ENCODE assay signal across 18 cellular contexts in genomic region chr11:81573367-81573766, GRCh38.
"Had no signal": no experiment of that assay in that cellular context is flagged by ENCODE, and none has a peak within 500 bp of the region (broad histone marks: within the 10 kb centered on the region; RNA-seq: fewer than 3 reads in every experiment).

No MANE protein-coding gene starts in this region.

- H3K9me3 ChIP-seq: MG63, SJSA1 had no signal

- H3K27me3 ChIP-seq: MG63, SJSA1 had no signal

- H3K36me3 ChIP-seq: MG63, SJSA1 had no signal

- H3K4me3 ChIP-seq: MG63, SJSA1, SK-N-MC had no signal

- H3K27ac ChIP-seq: HL-60, SJSA1, SK-N-MC had no signal

- H3K4me1 ChIP-seq: SJSA1 had no signal

- DNase-seq: KBM-7, MG63, NCI-H1092 treated with DMSO at 0.1 percent for 48 hours, NCI-H1436, NCI-H2081, NCI-H2107, NCI-H2171 treated with DMSO at 0.1 percent for 48 hours, NCI-H345, NCI-H446 treated with DMSO at 0.1 percent for 48 hours, NCI-H524 treated with DMSO at 0.1 percent for 48 hours, NCI-H774, Right ventricle myocardium superior, RPMI8226, SIG-M5, T-helper 2 cell had no signal
